Comparison of ENCODE assay signal across 1 cellular context in the genomic region with DNA sequence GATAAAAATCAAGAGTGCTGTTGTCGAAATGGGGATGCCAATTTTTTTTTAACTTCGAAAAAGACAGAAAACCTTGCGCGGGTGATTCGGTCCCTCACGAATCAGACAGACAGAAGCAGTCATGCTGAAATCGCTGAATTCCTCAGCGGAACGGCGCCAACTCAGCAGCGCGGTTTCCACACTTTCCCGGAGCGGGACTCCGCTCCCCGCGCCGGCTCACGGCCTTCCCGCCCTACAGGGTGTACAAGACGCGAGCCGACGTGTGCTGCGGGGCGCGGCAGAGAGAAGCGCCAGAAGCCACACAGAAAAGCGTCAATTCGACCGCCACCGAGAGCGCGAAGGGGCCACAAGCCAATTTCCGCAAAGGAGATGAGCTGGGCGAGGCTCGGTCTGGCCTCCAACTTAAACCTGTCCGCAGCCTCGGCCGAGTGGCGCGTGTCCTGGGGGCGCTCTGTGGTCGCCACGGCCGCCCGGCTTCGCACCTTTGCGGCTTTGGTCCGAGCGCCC.
TF ChIP-seq lines count a peak whose summit lies in the region.

No MANE protein-coding gene starts in this region.

TF ChIP-seq in GM23338, 12 proteins besides CTCF, POLR2A, EP300 and RAD21 (continued from another document):
- TF ChIP-seq, protein P1, sequence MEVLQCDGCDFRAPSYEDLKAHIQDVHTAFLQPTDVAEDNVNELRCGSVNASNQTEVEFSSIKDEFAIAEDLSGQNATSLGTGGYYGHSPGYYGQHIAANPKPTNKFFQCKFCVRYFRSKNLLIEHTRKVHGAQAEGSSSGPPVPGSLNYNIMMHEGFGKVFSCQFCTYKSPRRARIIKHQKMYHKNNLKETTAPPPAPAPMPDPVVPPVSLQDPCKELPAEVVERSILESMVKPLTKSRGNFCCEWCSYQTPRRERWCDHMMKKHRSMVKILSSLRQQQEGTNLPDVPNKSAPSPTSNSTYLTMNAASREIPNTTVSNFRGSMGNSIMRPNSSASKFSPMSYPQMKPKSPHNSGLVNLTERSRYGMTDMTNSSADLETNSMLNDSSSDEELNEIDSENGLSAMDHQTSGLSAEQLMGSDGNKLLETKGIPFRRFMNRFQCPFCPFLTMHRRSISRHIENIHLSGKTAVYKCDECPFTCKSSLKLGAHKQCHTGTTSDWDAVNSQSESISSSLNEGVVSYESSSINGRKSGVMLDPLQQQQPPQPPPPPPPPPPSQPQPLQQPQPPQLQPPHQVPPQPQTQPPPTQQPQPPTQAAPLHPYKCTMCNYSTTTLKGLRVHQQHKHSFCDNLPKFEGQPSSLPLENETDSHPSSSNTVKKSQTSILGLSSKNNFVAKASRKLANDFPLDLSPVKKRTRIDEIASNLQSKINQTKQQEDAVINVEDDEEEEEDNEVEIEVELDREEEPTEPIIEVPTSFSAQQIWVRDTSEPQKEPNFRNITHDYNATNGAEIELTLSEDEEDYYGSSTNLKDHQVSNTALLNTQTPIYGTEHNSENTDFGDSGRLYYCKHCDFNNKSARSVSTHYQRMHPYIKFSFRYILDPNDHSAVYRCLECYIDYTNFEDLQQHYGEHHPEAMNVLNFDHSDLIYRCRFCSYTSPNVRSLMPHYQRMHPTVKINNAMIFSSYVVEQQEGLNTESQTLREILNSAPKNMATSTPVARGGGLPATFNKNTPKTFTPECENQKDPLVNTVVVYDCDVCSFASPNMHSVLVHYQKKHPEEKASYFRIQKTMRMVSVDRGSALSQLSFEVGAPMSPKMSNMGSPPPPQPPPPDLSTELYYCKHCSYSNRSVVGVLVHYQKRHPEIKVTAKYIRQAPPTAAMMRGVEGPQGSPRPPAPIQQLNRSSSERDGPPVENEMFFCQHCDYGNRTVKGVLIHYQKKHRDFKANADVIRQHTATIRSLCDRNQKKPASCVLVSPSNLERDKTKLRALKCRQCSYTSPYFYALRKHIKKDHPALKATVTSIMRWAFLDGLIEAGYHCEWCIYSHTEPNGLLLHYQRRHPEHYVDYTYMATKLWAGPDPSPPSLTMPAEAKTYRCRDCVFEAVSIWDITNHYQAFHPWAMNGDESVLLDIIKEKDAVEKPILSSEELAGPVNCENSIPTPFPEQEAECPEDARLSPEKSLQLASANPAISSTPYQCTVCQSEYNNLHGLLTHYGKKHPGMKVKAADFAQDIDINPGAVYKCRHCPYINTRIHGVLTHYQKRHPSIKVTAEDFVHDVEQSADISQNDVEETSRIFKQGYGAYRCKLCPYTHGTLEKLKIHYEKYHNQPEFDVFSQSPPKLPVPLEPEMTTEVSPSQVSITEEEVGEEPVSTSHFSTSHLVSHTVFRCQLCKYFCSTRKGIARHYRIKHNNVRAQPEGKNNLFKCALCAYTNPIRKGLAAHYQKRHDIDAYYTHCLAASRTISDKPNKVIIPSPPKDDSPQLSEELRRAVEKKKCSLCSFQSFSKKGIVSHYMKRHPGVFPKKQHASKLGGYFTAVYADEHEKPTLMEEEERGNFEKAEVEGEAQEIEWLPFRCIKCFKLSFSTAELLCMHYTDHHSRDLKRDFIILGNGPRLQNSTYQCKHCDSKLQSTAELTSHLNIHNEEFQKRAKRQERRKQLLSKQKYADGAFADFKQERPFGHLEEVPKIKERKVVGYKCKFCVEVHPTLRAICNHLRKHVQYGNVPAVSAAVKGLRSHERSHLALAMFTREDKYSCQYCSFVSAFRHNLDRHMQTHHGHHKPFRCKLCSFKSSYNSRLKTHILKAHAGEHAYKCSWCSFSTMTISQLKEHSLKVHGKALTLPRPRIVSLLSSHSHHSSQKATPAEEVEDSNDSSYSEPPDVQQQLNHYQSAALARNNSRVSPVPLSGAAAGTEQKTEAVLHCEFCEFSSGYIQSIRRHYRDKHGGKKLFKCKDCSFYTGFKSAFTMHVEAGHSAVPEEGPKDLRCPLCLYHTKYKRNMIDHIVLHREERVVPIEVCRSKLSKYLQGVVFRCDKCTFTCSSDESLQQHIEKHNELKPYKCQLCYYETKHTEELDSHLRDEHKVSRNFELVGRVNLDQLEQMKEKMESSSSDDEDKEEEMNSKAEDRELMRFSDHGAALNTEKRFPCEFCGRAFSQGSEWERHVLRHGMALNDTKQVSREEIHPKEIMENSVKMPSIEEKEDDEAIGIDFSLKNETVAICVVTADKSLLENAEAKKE (CRISPR knock-in tag; IDR thresholded peaks at IDR 0.05): no peak
